In genomic region chr3:80086426-80086825, GRCh38 we compare ENCODE assay signal across 27 cellular contexts.
"Had no signal": no experiment of that assay in that cellular context is flagged by ENCODE, and none has a peak within 500 bp of the region (broad histone marks: within the 10 kb centered on the region; RNA-seq: fewer than 3 reads in every experiment).

No MANE protein-coding gene starts in this region.

- H3K4me3 ChIP-seq: stomach, suprapubic skin, testis, thoracic aorta, thyroid gland, tibial artery, tibial nerve, transverse colon, upper lobe of left lung, upper lobe of right lung, uterus, vagina had no signal

- FAIRE-seq: urothelium cell line had no signal

- H3K27ac ChIP-seq: stomach, suprapubic skin, testis, thoracic aorta, thyroid gland, tibial artery, tibial nerve, transverse colon, upper lobe of left lung, upper lobe of right lung, uterus, vagina had no signal

- H3K4me1 ChIP-seq: stomach, suprapubic skin, testis, thyroid gland, tibial artery, tibial nerve, transverse colon, upper lobe of left lung, upper lobe of right lung, uterus, vagina had no signal

- H3K9me3 ChIP-seq: stomach, suprapubic skin, testis, thoracic aorta, thyroid gland, tibial artery, tibial nerve, transverse colon, upper lobe of left lung, upper lobe of right lung, uterus, vagina had no signal

- ATAC-seq: stimulated activated effector memory CD8-positive, alpha-beta T cell treated with anti-CD3 and anti-CD28 coated beads, Interleukin-12 subunit alpha, Interleukin-12 subunit beta, amount 100 ng/mL, for 72 hours; stimulated activated memory B cell treated with anti-CD40 and anti-IgM and Interleukin-4, amounts not matched to agents 10 μg/mL and 1 μg/mL and 100 μg/mL, for 72 hours; stimulated activated naive B cell treated with anti-CD40 and anti-IgM and Interleukin-4, amounts not matched to agents 10 μg/mL and 1 μg/mL and 100 μg/mL, for 72 hours; stimulated activated naive CD8-positive, alpha-beta T cell treated with anti-CD3 and anti-CD28 coated beads, Interleukin-15, amount 100 ng/mL, for 72 hours; stimulated activated naive CD8-positive, alpha-beta T cell treated with anti-CD3 and anti-CD28 coated beads, Interleukin-15, Interleukin-2, amounts not matched to agents 100 U/mL and 50 U/mL, for 24 hours; upper lobe of right lung had no signal

- H3K27me3 ChIP-seq: stomach, suprapubic skin, testis, thyroid gland, tibial artery, tibial nerve, transverse colon, upper lobe of left lung, upper lobe of right lung, uterus, vagina had no signal

- H3K36me3 ChIP-seq: stomach, suprapubic skin, thoracic aorta, thyroid gland, tibial artery, tibial nerve, transverse colon, upper lobe of left lung, upper lobe of right lung, uterus, vagina had no signal

- DNase-seq: stimulated activated CD4-positive, alpha-beta T cell treated with anti-CD3 and anti-CD28 coated beads, Interleukin-2, amount 100 ng/mL, for 48 hours; stimulated activated CD4-positive, alpha-beta T cell treated with anti-CD3 and anti-CD28 coated beads, Interleukin-4, amount 100 ng/mL, for 1 hour; stimulated activated CD4-positive, alpha-beta T cell treated with anti-CD3 and anti-CD28 coated beads, Interleukin-4, amount 100 ng/mL, for 24 hours; stimulated activated CD4-positive, alpha-beta T cell treated with anti-CD3 and anti-CD28 coated beads, Interleukin-4, amount 100 ng/mL, for 4 hours; stimulated activated CD8-positive, alpha-beta memory T cell treated with anti-CD3 and anti-CD28 coated beads, Interleukin-4, amount 100 ng/mL, for 48 hours; stimulated activated naive B cell treated with anti-CD40 and anti-IgM and Interleukin-4, amounts not matched to agents 10 μg/mL and 1 μg/mL and 100 μg/mL, for 72 hours; stimulated activated naive CD4-positive, alpha-beta T cell; stimulated activated naive CD4-positive, alpha-beta T cell treated with Interleukin-2 at 50 U/mL for 16 hours; stimulated activated naive CD8-positive, alpha-beta T cell treated with anti-CD3 and anti-CD28 coated beads, Interleukin-15, amount 100 ng/mL, for 72 hours; stimulated activated naive CD8-positive, alpha-beta T cell treated with anti-CD3 and anti-CD28 coated beads, Interleukin-15, Interleukin-2, amounts not matched to agents 100 U/mL and 50 U/mL, for 24 hours; stomach; substantia nigra; testis; thyroid gland; tibial artery; transverse colon; trophoblast cell; upper lobe of left lung; upper lobe of right lung; uterus had no signal
